ENCODE assay signal across 19 cellular contexts in the genomic region with DNA sequence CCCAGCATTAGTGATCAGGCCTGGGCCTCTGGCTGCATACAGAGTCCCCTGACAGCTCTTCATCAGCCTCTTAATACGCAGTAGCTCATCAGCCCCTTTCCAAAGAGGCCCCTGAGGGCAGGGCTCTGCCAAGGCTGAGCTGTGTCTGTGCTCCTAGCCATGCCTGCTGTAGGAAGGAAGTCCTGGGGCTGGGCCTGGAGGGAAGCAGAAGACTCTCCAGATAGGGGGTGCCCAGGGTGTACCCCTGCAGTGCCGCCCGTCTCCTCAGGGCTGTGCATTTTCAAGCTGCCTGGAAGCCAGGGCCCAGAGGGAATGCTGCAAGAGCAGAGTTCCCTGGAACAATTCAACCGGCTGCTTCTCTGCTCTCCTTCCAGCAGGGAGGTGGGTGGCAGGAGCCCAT.
"Had no signal": no experiment of that assay in that cellular context is flagged by ENCODE, and none has a peak within 500 bp of the region (broad histone marks: within the 10 kb centered on the region; RNA-seq: fewer than 3 reads in every experiment).

No MANE protein-coding gene starts in this region.

- H3K9me3 ChIP-seq: esophagus squamous epithelium, gastroesophageal sphincter, ovary, right lobe of liver, testis, tibial nerve had no signal

- DNase-seq: dermis blood vessel endothelial cell; esophagus squamous epithelium; foreskin fibroblast; glutamatergic neuron; immature natural killer cell; left colon; mesendoderm; naive B cell; ovary; right lobe of liver; stimulated activated CD4-positive, alpha-beta T cell treated with anti-CD3 and anti-CD28 coated beads, Interleukin-2, amount 100 ng/mL, for 24 hours; stimulated activated CD4-positive, alpha-beta T cell treated with anti-CD3 and anti-CD28 coated beads, Interleukin-4, amount 100 ng/mL, for 4 hours; stimulated activated naive B cell treated with anti-CD40 and anti-IgM and Interleukin-4, amounts not matched to agents 10 μg/mL and 1 μg/mL and 100 μg/mL, for 72 hours; stimulated activated naive CD8-positive, alpha-beta T cell treated with anti-CD3 and anti-CD28 coated beads, Interleukin-15, amount 100 ng/mL, for 72 hours; testis had no signal

- H3K27ac ChIP-seq: esophagus squamous epithelium, gastroesophageal sphincter, ovary, right lobe of liver, testis, tibial nerve had no signal

- H3K4me1 Mint-ChIP-seq: immature natural killer cell; naive B cell; stimulated activated naive B cell treated with anti-CD40 and anti-IgM and Interleukin-4, amounts not matched to agents 10 μg/mL and 1 μg/mL and 100 μg/mL, for 72 hours; stimulated activated naive CD8-positive, alpha-beta T cell treated with anti-CD3 and anti-CD28 coated beads, Interleukin-15, amount 100 ng/mL, for 72 hours had no signal

- ATAC-seq: gastroesophageal sphincter; left colon; right lobe of liver; stimulated activated naive B cell treated with anti-CD40 and anti-IgM and Interleukin-4, amounts not matched to agents 10 μg/mL and 1 μg/mL and 100 μg/mL, for 72 hours; stimulated activated naive CD8-positive, alpha-beta T cell treated with anti-CD3 and anti-CD28 coated beads, Interleukin-15, amount 100 ng/mL, for 72 hours had no signal

- H3K4me3 Mint-ChIP-seq: immature natural killer cell; naive B cell; stimulated activated naive B cell treated with anti-CD40 and anti-IgM and Interleukin-4, amounts not matched to agents 10 μg/mL and 1 μg/mL and 100 μg/mL, for 72 hours; stimulated activated naive CD8-positive, alpha-beta T cell treated with anti-CD3 and anti-CD28 coated beads, Interleukin-15, amount 100 ng/mL, for 72 hours had no signal

- H3K27me3 ChIP-seq: ovary, right lobe of liver, testis had no signal

- H3K4me1 ChIP-seq: esophagus squamous epithelium, right lobe of liver, testis had no signal

- FAIRE-seq: colon, keratinocyte had no signal

- H3K4me3 ChIP-seq: esophagus squamous epithelium, gastroesophageal sphincter, ovary, right lobe of liver, testis, tibial nerve had no signal

- H3K27ac Mint-ChIP-seq: immature natural killer cell; naive B cell; stimulated activated naive B cell treated with anti-CD40 and anti-IgM and Interleukin-4, amounts not matched to agents 10 μg/mL and 1 μg/mL and 100 μg/mL, for 72 hours; stimulated activated naive CD8-positive, alpha-beta T cell treated with anti-CD3 and anti-CD28 coated beads, Interleukin-15, amount 100 ng/mL, for 72 hours had no signal

- H3K36me3 ChIP-seq: esophagus squamous epithelium, gastroesophageal sphincter, ovary, right lobe of liver, tibial nerve had no signal

- H3K9me3 Mint-ChIP-seq: immature natural killer cell; naive B cell; stimulated activated naive B cell treated with anti-CD40 and anti-IgM and Interleukin-4, amounts not matched to agents 10 μg/mL and 1 μg/mL and 100 μg/mL, for 72 hours; stimulated activated naive CD8-positive, alpha-beta T cell treated with anti-CD3 and anti-CD28 coated beads, Interleukin-15, amount 100 ng/mL, for 72 hours had no signal

- H3K36me3 Mint-ChIP-seq: immature natural killer cell; naive B cell; stimulated activated naive B cell treated with anti-CD40 and anti-IgM and Interleukin-4, amounts not matched to agents 10 μg/mL and 1 μg/mL and 100 μg/mL, for 72 hours had no signal
